15 cellular contexts compared by ENCODE assay signal in the genomic region with DNA sequence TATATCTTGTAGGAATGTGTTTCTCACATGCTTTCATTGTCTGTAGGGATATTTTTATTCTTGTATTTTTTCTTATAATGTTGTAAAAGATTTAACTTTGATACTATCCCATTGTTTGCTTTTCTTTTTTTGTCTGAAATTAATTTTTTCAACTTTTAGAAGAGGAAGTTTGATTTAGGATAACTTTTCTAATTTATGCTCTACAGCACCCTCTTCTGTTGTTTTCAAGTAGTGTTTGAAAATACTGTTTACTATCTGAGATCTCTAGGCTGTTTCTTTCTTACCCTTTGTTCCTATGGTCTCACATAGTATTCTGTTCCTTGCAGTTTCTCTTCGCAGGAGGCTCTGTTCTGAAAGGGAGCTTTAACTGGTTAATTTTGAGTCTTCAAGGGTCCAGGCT. TPM values are rescaled to one million over a fixed set of nuclear protein-coding genes. Genes with fewer than 3 reads are reported as not detected.
DNase-seq lines count a peak whose midpoint lies in the region; ATAC-seq and TF ChIP-seq lines count a peak whose summit lies in the region.
"Had no signal": no experiment of that assay in that cellular context is flagged by ENCODE, and none has a peak within 500 bp of the region (broad histone marks: within the 10 kb centered on the region; RNA-seq: fewer than 3 reads in every experiment).

No MANE protein-coding gene starts in this region.

- H3K4me1 Mint-ChIP-seq in CD14-positive monocyte = no peaks in the 10 kb centered on the region
- H3K4me1 Mint-ChIP-seq in HFFc6 (ENCODE audit: low read depth) = peaks cover 18% of the 10 kb centered on the region
- H3K4me1 Mint-ChIP-seq in progenitor cell of endocrine pancreas (ENCODE audit: low read depth) = no peaks in the 10 kb centered on the region
- H3K4me1 Mint-ChIP-seq in natural killer cell = peaks cover 43 to 55% of the 10 kb centered on the region in 2 donors
- peaks cover 18% of the 10 kb centered on the region for H3K4me1 Mint-ChIP-seq in activated naive CD8-positive, alpha-beta T cell treated with anti-CD3 and anti-CD28 coated beads, Interleukin-2, amount 50 U/mL, for 24 hours

- H3K27ac Mint-ChIP-seq in CD14-positive monocyte = no peak overlapping the region
- H3K27ac Mint-ChIP-seq in HFFc6 = no peak overlapping the region
- no peak overlapping the region for H3K27ac Mint-ChIP-seq in progenitor cell of endocrine pancreas
- no peak overlapping the region for H3K27ac Mint-ChIP-seq in natural killer cell
- no peak overlapping the region for H3K27ac Mint-ChIP-seq in activated naive CD8-positive, alpha-beta T cell treated with anti-CD3 and anti-CD28 coated beads, Interleukin-2, amount 50 U/mL, for 24 hours

- TF ChIP-seq CTCF in CD14-positive monocyte (IDR thresholded peaks at IDR 0.05) (peak; percentile 30), HFFc6 (IDR thresholded peaks at IDR 0.05) (peak; percentile 45), fibroblast of mammary gland (conservative IDR thresholded peaks at IDR 0.05; ENCODE audit: control insufficient read depth, insufficient read depth, low read depth, low read length) (peak; percentile 13), progenitor cell of endocrine pancreas (IDR thresholded peaks at IDR 0.05; ENCODE audit: unreplicated experiment) (peak; percentile 14), natural killer cell (IDR thresholded peaks at IDR 0.05) (no peak)

- H3K9me3 Mint-ChIP-seq in CD14-positive monocyte (peaks cover 27 to 37% (median 34%) of the 10 kb centered on the region in 7 donors), HFFc6 (peaks cover 25% of the 10 kb centered on the region), progenitor cell of endocrine pancreas (ENCODE audit: low read depth) (peaks cover 48% of the 10 kb centered on the region), natural killer cell (peaks cover 6 to 9% of the 10 kb centered on the region in 2 donors)
- peaks cover 40% of the 10 kb centered on the region for H3K9me3 Mint-ChIP-seq in activated naive CD8-positive, alpha-beta T cell treated with anti-CD3 and anti-CD28 coated beads, Interleukin-2, amount 50 U/mL, for 24 hours

- peaks cover 0 to 4% (median under 1%) of the 10 kb centered on the region in 3 donors for H3K27me3 Mint-ChIP-seq in CD14-positive monocyte (ENCODE audit: low read depth in 3 of 3)
- no peaks in the 10 kb centered on the region; the same call in 1 of the 2 replicates for H3K27me3 Mint-ChIP-seq in HFFc6 (ENCODE audit: insufficient read depth)
- no peaks in the 10 kb centered on the region for H3K27me3 Mint-ChIP-seq in progenitor cell of endocrine pancreas
- H3K27me3 Mint-ChIP-seq in natural killer cell (ENCODE audit: low read depth in 2 of 2) = no peaks in the 10 kb centered on the region
- H3K27me3 Mint-ChIP-seq in activated naive CD8-positive, alpha-beta T cell treated with anti-CD3 and anti-CD28 coated beads, Interleukin-2, amount 50 U/mL, for 24 hours = no peaks in the 10 kb centered on the region

- intact Hi-C loops in CD14-positive monocyte (cut with micrococcal nuclease) (no loop called here), natural killer cell (cut with micrococcal nuclease) (no loop called here)

- H3K4me3 ChIP-seq in fibroblast of mammary gland (ENCODE audit: control insufficient read depth, low read depth, low read length) = no peak overlapping the region
- H3K4me3 ChIP-seq: K562, SK-N-MC had no signal

- DNase-seq in CD14-positive monocyte (ENCODE audit: low spot score) (no peak), HFFc6 (no peak), fibroblast of mammary gland (ENCODE audit: low read depth) (no peak), progenitor cell of endocrine pancreas (ENCODE audit: low spot score, unreplicated experiment) (no peak), natural killer cell (no peak), NCI-H1417 (lab: John Stamatoyannopoulos, UW) (no peak)
- no peak for DNase-seq in activated naive CD8-positive, alpha-beta T cell treated with anti-CD3 and anti-CD28 coated beads, Interleukin-2, amount 50 U/mL, for 24 hours
- DNase-seq: NCI-H1048; NCI-H2107; NCI-H345; NCI-H69; NK-92 treated with Interleukin-12 subunit alpha and Interleukin-12 subunit beta, amount 100 ng/mL, for 24 hours had no signal

- H3K36me3 Mint-ChIP-seq in CD14-positive monocyte (peaks cover 5 to 21% of the 10 kb centered on the region in 2 donors), HFFc6 (ENCODE audit: low read depth) (peaks cover 34% of the 10 kb centered on the region), progenitor cell of endocrine pancreas (ENCODE audit: insufficient read depth) (peaks cover 46% of the 10 kb centered on the region), natural killer cell (peaks cover 9% of the 10 kb centered on the region)
- H3K36me3 Mint-ChIP-seq in activated naive CD8-positive, alpha-beta T cell treated with anti-CD3 and anti-CD28 coated beads, Interleukin-2, amount 50 U/mL, for 24 hours (ENCODE audit: low read depth) = peaks cover 39% of the 10 kb centered on the region

- ATAC-seq in natural killer cell = no peak
- ATAC-seq in activated naive CD8-positive, alpha-beta T cell treated with anti-CD3 and anti-CD28 coated beads, Interleukin-2, amount 50 U/mL, for 24 hours = no peak
- ATAC-seq: K562, Right ventricle myocardium inferior had no signal

- H3K4me3 Mint-ChIP-seq in CD14-positive monocyte (no peak overlapping the region), HFFc6 (no peak overlapping the region), progenitor cell of endocrine pancreas (ENCODE audit: low read depth) (no peak overlapping the region), natural killer cell (no peak overlapping the region)
- no peak overlapping the region for H3K4me3 Mint-ChIP-seq in activated naive CD8-positive, alpha-beta T cell treated with anti-CD3 and anti-CD28 coated beads, Interleukin-2, amount 50 U/mL, for 24 hours

RNA-seq across cellular contexts. Expression of gene ABCD3, which starts 21.9 kb away (rescaled TPM):
- 10 to 100 TPM; 21.0 to 24.9 TPM for polyA plus RNA-seq in CD14-positive monocyte
- total RNA-seq in HFFc6 (2021; fragmentation: NEBNext Ultra II Directional; extraction: Animal tissue kit (Norgen Biotek cat#: 25700)) = 10 to 100 TPM; 43.2 to 49.0 (median 46.3) TPM
- total RNA-seq in progenitor cell of endocrine pancreas = 43.2 and 50.2 TPM in 2 replicates
- 10 to 100 TPM; 22.3 to 29.5 (median 27.6) TPM for total RNA-seq in natural killer cell
